In the genomic region with DNA sequence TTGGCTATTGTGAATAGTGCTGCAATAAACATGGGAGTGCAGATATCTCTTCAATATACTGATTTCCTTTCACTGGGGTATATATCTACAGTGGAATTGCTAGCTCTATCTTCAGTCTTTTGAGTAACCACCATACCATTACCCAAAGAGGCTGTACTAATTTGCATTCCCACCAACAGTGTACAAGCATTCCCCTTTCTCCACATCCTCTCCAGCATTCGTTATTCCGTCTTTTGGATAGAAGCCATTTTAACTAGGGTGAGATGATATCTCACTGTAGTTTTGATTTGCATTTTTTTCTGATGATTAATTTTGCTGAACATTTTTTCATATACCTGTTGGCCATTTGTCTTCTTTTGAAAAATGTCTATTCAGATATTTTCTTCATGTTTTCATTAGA, we compare ENCODE assay signal across 15 cellular contexts.
A peak's percentile ranks its signal among the peaks of the same experiment; 100 is the strongest.
DNase-seq lines count a peak whose midpoint lies in the region; ATAC-seq and TF ChIP-seq lines count a peak whose summit lies in the region.
"Had no signal": no experiment of that assay in that cellular context is flagged by ENCODE, and none has a peak within 500 bp of the region (broad histone marks: within the 10 kb centered on the region; RNA-seq: fewer than 3 reads in every experiment).

No MANE protein-coding gene starts in this region.

- peaks cover 5% of the 10 kb centered on the region for H3K27me3 ChIP-seq in ovary

- no peaks in the 10 kb centered on the region for H3K36me3 ChIP-seq in ovary
- H3K36me3 ChIP-seq: HAP-1 had no signal

- no peaks in the 10 kb centered on the region for H3K9me3 ChIP-seq in ovary
- H3K9me3 ChIP-seq: Caco-2, HAP-1 had no signal

- no peak for TF ChIP-seq CTCF in ovary (IDR thresholded peaks at IDR 0.05)

- no peak for TF ChIP-seq EP300 in ovary (IDR thresholded peaks at IDR 0.05)

- no peak for TF ChIP-seq POLR2A in ovary (IDR thresholded peaks at IDR 0.05)

- peak; percentile 44 for DNase-seq in EH (ENCODE audit: low read depth)
- DNase-seq in EL, result peak; percentile 36
- peak; percentile 69 for DNase-seq in NCI-H226
- peak; percentile 24 for DNase-seq in astrocyte of the hippocampus (ENCODE audit: low read depth, low spot score)
- no peak for DNase-seq in ovary
- DNase-seq in SIG-M5 treated with dmso at 0.1 percent for 504 hours (lab: John Stamatoyannopoulos, UW; ENCODE audit: unreplicated experiment), result no peak
- DNase-seq: C1 segment of cervical spinal cord; Caco-2; CD4-positive, alpha-beta memory T cell; DMS153; DND-41; GF-D8; GOT3 had no signal

- no peaks in the 10 kb centered on the region for H3K4me1 ChIP-seq in ovary (ENCODE audit: insufficient read depth)
- H3K4me1 ChIP-seq: Caco-2, HAP-1 had no signal

- ATAC-seq in HG03039 (IDR thresholded peaks at IDR 0.05; ENCODE audit: unreplicated experiment), result no peak

- WGBS in ovary, 3 donors, result 86 to 91% (median 88%) methylated on average over 2 of the region's 2 CpGs

- H3K4me3 ChIP-seq in ovary, result no peak overlapping the region
- H3K4me3 ChIP-seq: HAP-1 had no signal

- H3K27ac ChIP-seq in ovary, result no peak overlapping the region

- intact Hi-C loops in ovary (cut with DNase I), result no loop called here

Comparison
In these comparisons a context has a peak if more than half of its experiments do, and no peak if none do; other contexts are left out.
1. DNase-seq: peak in EH (single experiment), EL (single experiment), NCI-H226 (single experiment) and astrocyte of the hippocampus (single experiment); none in ovary (0 of 5) and SIG-M5 treated with dmso at 0.1 percent for 504 hours (single experiment).